In the genomic region with DNA sequence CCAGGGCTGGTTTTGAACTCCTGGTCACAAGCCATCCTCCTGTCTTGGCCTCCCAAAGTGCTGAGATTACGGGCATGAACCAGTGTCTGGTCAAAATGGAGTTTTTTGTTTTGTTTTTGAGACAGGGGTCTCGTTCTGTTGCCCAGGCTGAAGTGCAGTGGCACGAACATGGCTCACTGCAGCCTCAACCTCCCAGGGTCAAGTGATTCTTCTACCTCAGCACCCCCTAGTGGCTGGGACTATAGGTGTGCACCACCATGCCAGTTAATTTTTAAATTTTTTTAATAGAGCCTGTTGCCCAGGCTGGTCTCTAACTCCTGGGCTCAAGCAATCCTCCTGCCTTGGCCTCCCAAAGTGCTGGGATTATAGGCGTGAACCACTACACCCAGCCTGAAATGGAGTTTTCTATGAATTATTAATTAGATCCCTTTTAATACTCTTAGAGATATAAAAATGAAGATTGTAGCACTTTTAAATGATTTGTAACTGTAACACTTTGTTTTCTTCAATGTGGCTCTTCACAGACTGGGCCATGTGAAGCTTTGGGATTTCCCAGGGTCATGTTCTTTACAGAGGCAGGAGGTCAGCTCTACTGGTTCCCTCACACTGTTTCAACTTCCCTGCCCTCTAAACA, we compare ENCODE assay signal across 8 cellular contexts. TPM values are rescaled to one million over a fixed set of nuclear protein-coding genes. Genes with fewer than 3 reads are reported as not detected.
DNase-seq lines count a peak whose midpoint lies in the region; ATAC-seq, FAIRE-seq and TF ChIP-seq lines count a peak whose summit lies in the region.

No MANE protein-coding gene starts in this region.

- CTCF ChIA-PET in activated CD8-positive, alpha-beta T cell treated with anti-CD3 and anti-CD28 coated beads, Interleukin-2, amount 10 ng/mL, durations not matched to agents 7 days and 5 days (lab: Charles Lee): interaction anchor here (0.8 to 2.9 kb wide), 8 partner anchors 16 to 67 kb away, joined by 3 to 26 read pairs (median 4); no protein-coding TSS in a partner anchor
- CTCF ChIA-PET in CD8-positive, alpha-beta memory T cell (lab: Charles Lee): no interaction called here

- no peaks in the 10 kb centered on the region for H3K9me3 ChIP-seq in kidney (ENCODE audit: control insufficient read depth in 1 of 2, low read length in 2 of 2)
- no peaks in the 10 kb centered on the region for H3K9me3 ChIP-seq in CD8-positive, alpha-beta memory T cell (ENCODE audit: low read length)

- no peak overlapping the region for H3K4me2 ChIP-seq in GM23338

- no peak overlapping the region for H3K27ac Mint-ChIP-seq in GM23338
- no peak overlapping the region for H3K27ac Mint-ChIP-seq in activated CD8-positive, alpha-beta T cell treated with anti-CD3 and anti-CD28 coated beads, Interleukin-2, amount 10 ng/mL, durations not matched to agents 7 days and 5 days
- no peak overlapping the region for H3K27ac Mint-ChIP-seq in CD8-positive, alpha-beta memory T cell

- peak; percentile 62 for TF ChIP-seq CTCF in AG09319 (IDR thresholded peaks at IDR 0.05; ENCODE audit: low read depth, low read length)
- peak; percentile 71 to 80 for TF ChIP-seq CTCF in GM23338 (conservative IDR thresholded peaks at IDR 0.05; ENCODE audit: low read depth in 2 of 2)
- peak; percentile 21 for TF ChIP-seq CTCF in kidney (IDR thresholded peaks at IDR 0.05; ENCODE audit: borderline replicate concordance, extremely low read depth, insufficient read depth)

- H3K79me2 ChIP-seq in GM23338 (replicated peaks; ENCODE audit: insufficient read depth): no peaks in the 10 kb centered on the region

- H3K27me3 Mint-ChIP-seq in GM23338 (ENCODE audit: insufficient read depth, low read depth, poor library complexity): peaks cover 4% of the 10 kb centered on the region
- H3K27me3 Mint-ChIP-seq in activated CD8-positive, alpha-beta T cell treated with anti-CD3 and anti-CD28 coated beads, Interleukin-2, amount 10 ng/mL, durations not matched to agents 7 days and 5 days (ENCODE audit: low read depth): no peaks in the 10 kb centered on the region
- peaks cover 0 to 4% of the 10 kb centered on the region in 2 donors for H3K27me3 Mint-ChIP-seq in CD8-positive, alpha-beta memory T cell

- H3K27ac ChIP-seq in GM23338 (ENCODE audit: low read depth) (no peak overlapping the region), kidney (ENCODE audit: low read depth in 2 of 2, low read length in 2 of 2) (no peak overlapping the region)
- no peak overlapping the region for H3K27ac ChIP-seq in CD8-positive, alpha-beta memory T cell (ENCODE audit: low read depth, low read length)

- DNase-seq in AG09319 (ENCODE audit: extremely low read depth, low read depth) (no peak), GM23338 (ENCODE audit: low spot score) (peak; percentile 70), kidney (no peak), putamen (ENCODE audit: low spot score) (no peak), NCI-H2081 treated with DMSO at 0.1 percent for 48 hours (lab: John Stamatoyannopoulos, UW) (no peak)
- peak; percentile 40 for DNase-seq in activated CD8-positive, alpha-beta T cell treated with anti-CD3 and anti-CD28 coated beads, Interleukin-2, amount 10 ng/mL, durations not matched to agents 7 days and 5 days
- DNase-seq in CD8-positive, alpha-beta memory T cell: no peak

- H3K4me3 Mint-ChIP-seq in GM23338: no peak overlapping the region
- no peak overlapping the region for H3K4me3 Mint-ChIP-seq in activated CD8-positive, alpha-beta T cell treated with anti-CD3 and anti-CD28 coated beads, Interleukin-2, amount 10 ng/mL, durations not matched to agents 7 days and 5 days
- H3K4me3 Mint-ChIP-seq in CD8-positive, alpha-beta memory T cell: no peak overlapping the region

- peaks cover 11% of the 10 kb centered on the region for H3K4me1 Mint-ChIP-seq in GM23338
- H3K4me1 Mint-ChIP-seq in activated CD8-positive, alpha-beta T cell treated with anti-CD3 and anti-CD28 coated beads, Interleukin-2, amount 10 ng/mL, durations not matched to agents 7 days and 5 days (ENCODE audit: low read depth): no peaks in the 10 kb centered on the region
- no peaks in the 10 kb centered on the region for H3K4me1 Mint-ChIP-seq in CD8-positive, alpha-beta memory T cell

- H3K4me1 ChIP-seq in GM23338 (ENCODE audit: insufficient read depth) (peaks cover 14% of the 10 kb centered on the region), kidney (ENCODE audit: control insufficient read depth in 1 of 2, insufficient read depth in 1 of 2, low read depth in 1 of 2, low read length in 2 of 2) (no peaks in the 10 kb centered on the region)
- no peaks in the 10 kb centered on the region for H3K4me1 ChIP-seq in CD8-positive, alpha-beta memory T cell (ENCODE audit: insufficient read depth, low read length)

- peaks cover 5% of the 10 kb centered on the region for H3K36me3 Mint-ChIP-seq in GM23338 (ENCODE audit: low read depth)
- no peaks in the 10 kb centered on the region for H3K36me3 Mint-ChIP-seq in activated CD8-positive, alpha-beta T cell treated with anti-CD3 and anti-CD28 coated beads, Interleukin-2, amount 10 ng/mL, durations not matched to agents 7 days and 5 days (ENCODE audit: low read depth)
- H3K36me3 Mint-ChIP-seq in CD8-positive, alpha-beta memory T cell: peaks cover 0 to 13% (median 2%) of the 10 kb centered on the region in 3 donors

- H3K27me3 ChIP-seq in GM23338 (ENCODE audit: insufficient read depth): no peaks in the 10 kb centered on the region
- no peaks in the 10 kb centered on the region for H3K27me3 ChIP-seq in CD8-positive, alpha-beta memory T cell (ENCODE audit: insufficient read depth, low read length, poor library complexity, severe bottlenecking)

- H3K9ac ChIP-seq in kidney (ENCODE audit: low read length in 2 of 2): no peak overlapping the region

- peak; percentile 68 for ATAC-seq in GM23338
- ATAC-seq in activated CD8-positive, alpha-beta T cell treated with anti-CD3 and anti-CD28 coated beads, Interleukin-2, amount 10 ng/mL, durations not matched to agents 7 days and 5 days: peak; percentile 67
- ATAC-seq in HG03280 (IDR thresholded peaks at IDR 0.05; ENCODE audit: unreplicated experiment): no peak

- intact Hi-C loops in kidney (cut with DNase I): no loop called here

- H3K9me3 Mint-ChIP-seq in GM23338: peaks cover 12% of the 10 kb centered on the region
- no peaks in the 10 kb centered on the region for H3K9me3 Mint-ChIP-seq in activated CD8-positive, alpha-beta T cell treated with anti-CD3 and anti-CD28 coated beads, Interleukin-2, amount 10 ng/mL, durations not matched to agents 7 days and 5 days (ENCODE audit: insufficient read depth)
- peaks cover 0 to 6% (median 0%) of the 10 kb centered on the region in 5 donors for H3K9me3 Mint-ChIP-seq in CD8-positive, alpha-beta memory T cell

- POLR2A ChIA-PET in activated CD8-positive, alpha-beta T cell treated with anti-CD3 and anti-CD28 coated beads, Interleukin-2, amount 10 ng/mL, durations not matched to agents 7 days and 5 days (lab: Charles Lee): no interaction called here
- POLR2A ChIA-PET in CD8-positive, alpha-beta memory T cell (lab: Charles Lee): no interaction called here

- no peaks in the 10 kb centered on the region for H3F3A ChIP-seq in GM23338 (replicated peaks; ENCODE audit: low read depth)

- no peaks in the 10 kb centered on the region for H4K20me1 ChIP-seq in GM23338 (replicated peaks; ENCODE audit: insufficient read depth)

- peaks cover 3% of the 10 kb centered on the region; the same call in 1 of the 2 replicates for H3K9me2 ChIP-seq in GM23338 (ENCODE audit: insufficient read depth)

- FAIRE-seq in kidney (lab: Jason Lieb, UNC): no peak

- no peak overlapping the region for H3K4me3 ChIP-seq in GM23338
- no peak overlapping the region for H3K4me3 ChIP-seq in kidney (ENCODE audit: low read length in 2 of 2)
- no peak overlapping the region for H3K4me3 ChIP-seq in CD8-positive, alpha-beta memory T cell (ENCODE audit: low read length)

- H2AFZ ChIP-seq in GM23338: no peak overlapping the region

- no peaks in the 10 kb centered on the region for H3K36me3 ChIP-seq in GM23338 (ENCODE audit: insufficient read depth)
- no peaks in the 10 kb centered on the region for H3K36me3 ChIP-seq in kidney (ENCODE audit: control insufficient read depth in 1 of 2, insufficient read depth in 2 of 2, low read length in 2 of 2)
- H3K36me3 ChIP-seq in CD8-positive, alpha-beta memory T cell (ENCODE audit: insufficient read depth, low read length): no peaks in the 10 kb centered on the region

TF ChIP-seq in GM23338, 12 proteins besides CTCF, POLR2A, EP300 and RAD21 (continues in another document):
- no peak for TF ChIP-seq STAT1 (IDR thresholded peaks at IDR 0.05; ENCODE audit: unreplicated experiment)

RNA-seq across cellular contexts. Expression of gene SPARC, which starts 32.6 kb away (rescaled TPM):
- total RNA-seq in GM23338 (2014; rRNA removed; shearing (Covaris generic)): 203 and 218 TPM in 2 replicates
- polyA plus RNA-seq in GM23338 (2016; fragmentation: Nextera tagmentation; extraction: Ambion mirVana) (200 and 225 TPM in 2 replicates), kidney (ENCODE audit: insufficient read depth, low read depth, low replicate concordance) (581 TPM)
- not detected for total RNA-seq in activated CD8-positive, alpha-beta T cell treated with anti-CD3 and anti-CD28 coated beads, Interleukin-2, amount 10 ng/mL, durations not matched to agents 7 days and 5 days
- total RNA-seq in kidney: 637 TPM
- total RNA-seq in CD8-positive, alpha-beta memory T cell: under 1 TPM; 0.22 to 0.31 TPM
- not detected for polyA plus RNA-seq in CD8-positive, alpha-beta memory T cell

RNA-seq across cellular contexts. Expression of gene ATOX1, which starts 39.1 kb away (rescaled TPM):
- total RNA-seq in GM23338 (2014; rRNA removed; shearing (Covaris generic)): 118 and 123 TPM in 2 replicates
- polyA plus RNA-seq in GM23338 (2016; fragmentation: Nextera tagmentation; extraction: Ambion mirVana): 120 and 134 TPM in 2 replicates
- total RNA-seq in activated CD8-positive, alpha-beta T cell treated with anti-CD3 and anti-CD28 coated beads, Interleukin-2, amount 10 ng/mL, durations not matched to agents 7 days and 5 days: 10 to 100 TPM; 45.2 to 46.6 TPM
- total RNA-seq in kidney: 83.2 TPM
- polyA plus RNA-seq in kidney (ENCODE audit: insufficient read depth, low read depth, low replicate concordance): 611 TPM
- total RNA-seq in CD8-positive, alpha-beta memory T cell: 100 to 1,000 TPM in 1 of 2 experiments, 10 to 100 TPM in 1; 91.0 to 103 TPM
- 67.7 TPM for polyA plus RNA-seq in CD8-positive, alpha-beta memory T cell

RNA-seq across cellular contexts. Expression of gene G3BP1, which starts 52.4 kb away (rescaled TPM):
- total RNA-seq in GM23338 (2014; rRNA removed; shearing (Covaris generic)): 323 and 345 TPM in 2 replicates
- polyA plus RNA-seq in GM23338 (2016; fragmentation: Nextera tagmentation; extraction: Ambion mirVana): 158 and 183 TPM in 2 replicates
- total RNA-seq in activated CD8-positive, alpha-beta T cell treated with anti-CD3 and anti-CD28 coated beads, Interleukin-2, amount 10 ng/mL, durations not matched to agents 7 days and 5 days: 100 to 1,000 TPM; 193 to 213 TPM
- 165 TPM for total RNA-seq in kidney
- polyA plus RNA-seq in kidney (ENCODE audit: insufficient read depth, low read depth, low replicate concordance): 34.2 TPM
- 100 to 1,000 TPM; 371 to 377 TPM for total RNA-seq in CD8-positive, alpha-beta memory T cell
- 142 TPM for polyA plus RNA-seq in CD8-positive, alpha-beta memory T cell

Comparison
In these comparisons a context has a peak if more than half of its experiments do, and no peak if none do; other contexts are left out.
1. DNase-seq: peak in GM23338 (single experiment) and activated CD8-positive, alpha-beta T cell treated with anti-CD3 and anti-CD28 coated beads, Interleukin-2, amount 10 ng/mL, durations not matched to agents 7 days and 5 days (single experiment); none in AG09319 (single experiment), kidney (single experiment), putamen (single experiment), NCI-H2081 treated with DMSO at 0.1 percent for 48 hours (single experiment) and CD8-positive, alpha-beta memory T cell (0 of 5).
2. CTCF ChIP-seq: peak in every context shown above with its lines; median percentile 76 in GM23338; 62 in AG09319; 21 in kidney.
3. RNA of gene SPARC, which starts 32.6 kb away (total RNA-seq): 637 TPM in kidney (single experiment) and 203 to 218 TPM in GM23338; 0.22 to 0.31 TPM in CD8-positive, alpha-beta memory T cell and not detected in activated CD8-positive, alpha-beta T cell treated with anti-CD3 and anti-CD28 coated beads, Interleukin-2, amount 10 ng/mL, durations not matched to agents 7 days and 5 days; every median in the first group is over 100 times any median in the second.